In genomic region chr19:10717356-10718204, GRCh38 we compare ENCODE assay signal across 8 cellular contexts. TPM values are rescaled to one million over a fixed set of nuclear protein-coding genes. Genes with fewer than 3 reads are reported as not detected.
A peak's percentile ranks its signal among the peaks of the same experiment; 100 is the strongest.
DNase-seq lines count a peak whose midpoint lies in the region; ATAC-seq and TF ChIP-seq lines count a peak whose summit lies in the region.

Gene DNM2, plus strand, starts transcription at chr19:10718079. Its CDS starts 164 bp downstream, at chr19:10718243.

- H3K36me3 Mint-ChIP-seq in activated naive CD8-positive, alpha-beta T cell treated with anti-CD3 and anti-CD28 coated beads, Interleukin-2, amount 50 U/mL, for 24 hours (ENCODE audit: low read depth): peaks cover 9% of the 10 kb centered on the region

- peaks cover 34% of the 10 kb centered on the region for H3K4me1 Mint-ChIP-seq in activated naive CD8-positive, alpha-beta T cell treated with anti-CD3 and anti-CD28 coated beads, Interleukin-2, amount 50 U/mL, for 24 hours

- H3K27ac ChIP-seq in parathyroid adenoma: peak within 1 kb of the TSS; percentile 78
- peak within 1 kb of the TSS; percentile 96 to 99 (median 98) for H3K27ac ChIP-seq in transverse colon

- H3K27me3 ChIP-seq in parathyroid adenoma (ENCODE audit: control insufficient read depth, insufficient read depth, low read length) (no peaks in the 10 kb centered on the region), transverse colon (no peaks in the 10 kb centered on the region)

- H3K9me3 ChIP-seq in parathyroid adenoma (ENCODE audit: control insufficient read depth, low read length) (no peaks in the 10 kb centered on the region), transverse colon (no peaks in the 10 kb centered on the region)

- H3K27me3 Mint-ChIP-seq in activated naive CD8-positive, alpha-beta T cell treated with anti-CD3 and anti-CD28 coated beads, Interleukin-2, amount 50 U/mL, for 24 hours: no peaks in the 10 kb centered on the region

- ATAC-seq in HG02678 (IDR thresholded peaks at IDR 0.05; ENCODE audit: unreplicated experiment): peak; percentile 81
- ATAC-seq in activated naive CD8-positive, alpha-beta T cell treated with anti-CD3 and anti-CD28 coated beads, Interleukin-2, amount 50 U/mL, for 24 hours: peak; percentile 93
- ATAC-seq in Right ventricle myocardium superior (ENCODE audit: poor library complexity): peak; percentile 93

- DNase-seq in GM12865 (ENCODE audit: low read depth) (peak; percentile 100), NCI-H128 (lab: John Stamatoyannopoulos, UW; ENCODE audit: unreplicated experiment) (peak; percentile 99), SW 1271 (lab: John Stamatoyannopoulos, UW) (peak; percentile 100), Right ventricle myocardium superior (peak; percentile 99), transverse colon (peak; percentile 99)
- peak; percentile 97 for DNase-seq in activated naive CD8-positive, alpha-beta T cell treated with anti-CD3 and anti-CD28 coated beads, Interleukin-2, amount 50 U/mL, for 24 hours

- H3K36me3 ChIP-seq in parathyroid adenoma (ENCODE audit: control insufficient read depth, insufficient read depth, low read length) (no peaks in the 10 kb centered on the region), transverse colon (no peaks in the 10 kb centered on the region)

- 1 to 2% methylated on average over 9 to 23 of the region's 57 CpGs for WGBS in transverse colon (ENCODE audit: low coverage in 1 of 2), 2 donors

- TF ChIP-seq CTCF in GM12865 (IDR thresholded peaks at IDR 0.05; ENCODE audit: insufficient read depth, low read depth, low read length, missing control alignments) (peak; percentile 74), parathyroid adenoma (IDR thresholded peaks at IDR 0.05) (peak; percentile 91), transverse colon (IDR thresholded peaks at IDR 0.05) (peak; percentile 72 to 96 (median 79))

- peaks cover 8% of the 10 kb centered on the region for H3K4me1 ChIP-seq in parathyroid adenoma
- peaks cover 20 to 47% (median 38%) of the 10 kb centered on the region in 4 donors for H3K4me1 ChIP-seq in transverse colon

- H3K9ac ChIP-seq in parathyroid adenoma: peak within 1 kb of the TSS; percentile 81

- H3K9me3 Mint-ChIP-seq in activated naive CD8-positive, alpha-beta T cell treated with anti-CD3 and anti-CD28 coated beads, Interleukin-2, amount 50 U/mL, for 24 hours: no peaks in the 10 kb centered on the region

- peak within 1 kb of the TSS; percentile 89 for H3K4me2 ChIP-seq in parathyroid adenoma (ENCODE audit: low read length)

- H3K4me3 ChIP-seq in GM12865 (ENCODE audit: low read depth, low read length) (peak within 1 kb of the TSS; percentile 98), parathyroid adenoma (ENCODE audit: low read depth, low read length) (peak within 1 kb of the TSS; percentile 92), transverse colon (peak within 1 kb of the TSS; percentile 81 to 100 (median 98))

- peaks cover 40% of the 10 kb centered on the region for H3K79me2 ChIP-seq in parathyroid adenoma

- no peak for TF ChIP-seq EP300 in transverse colon (IDR thresholded peaks at IDR 0.05; ENCODE audit: low read depth)

- in situ Hi-C loops in transverse colon (cut with MboI; ENCODE audit: low pct_ligation_motif_present in 1 of 4, low pct_unique_long_range_greater_than_20kb in 1 of 4, low sequenced_read_pairs in 3 of 4): loop anchor here (10.0 to 25.0 kb wide), 3 partner anchors 47 to 145 kb away; partner anchors contain the start of gene CARM1 (in 2 of the 4)

- peak within 1 kb of the TSS; percentile 88 for H3K27ac Mint-ChIP-seq in activated naive CD8-positive, alpha-beta T cell treated with anti-CD3 and anti-CD28 coated beads, Interleukin-2, amount 50 U/mL, for 24 hours

- peak within 1 kb of the TSS; percentile 80 for H2AFZ ChIP-seq in parathyroid adenoma

- peak within 1 kb of the TSS; percentile 96 for H3K4me3 Mint-ChIP-seq in activated naive CD8-positive, alpha-beta T cell treated with anti-CD3 and anti-CD28 coated beads, Interleukin-2, amount 50 U/mL, for 24 hours

- TF ChIP-seq POLR2A in transverse colon (IDR thresholded peaks at IDR 0.05): peak; percentile 77

- intact Hi-C loops in Right ventricle myocardium superior (cut with DNase I) (loop anchor here (2.0 kb wide), 2 partner anchors 51 to 147 kb away; no protein-coding TSS in a partner anchor), transverse colon (cut with DNase I; ENCODE audit: low total_unique reads) (no loop called here)

RNA-seq across cellular contexts. Expression of gene DNM2, which starts in this region (rescaled TPM):
- total RNA-seq in Right ventricle myocardium superior (180 TPM), transverse colon (1,000 to 10,000 TPM in 1 of 4 donors, 100 to 1,000 TPM in 3; 469 to 1,152 (median 585) TPM)

Comparison
In these comparisons a context has a peak if more than half of its experiments do, and no peak if none do; other contexts are left out.
1. Peak in every context shown above with its lines: DNase-seq, ATAC-seq, H3K4me3 ChIP-seq and H3K27ac ChIP-seq.